Comparison of ENCODE assay signal across 1 cellular context in the genomic region with DNA sequence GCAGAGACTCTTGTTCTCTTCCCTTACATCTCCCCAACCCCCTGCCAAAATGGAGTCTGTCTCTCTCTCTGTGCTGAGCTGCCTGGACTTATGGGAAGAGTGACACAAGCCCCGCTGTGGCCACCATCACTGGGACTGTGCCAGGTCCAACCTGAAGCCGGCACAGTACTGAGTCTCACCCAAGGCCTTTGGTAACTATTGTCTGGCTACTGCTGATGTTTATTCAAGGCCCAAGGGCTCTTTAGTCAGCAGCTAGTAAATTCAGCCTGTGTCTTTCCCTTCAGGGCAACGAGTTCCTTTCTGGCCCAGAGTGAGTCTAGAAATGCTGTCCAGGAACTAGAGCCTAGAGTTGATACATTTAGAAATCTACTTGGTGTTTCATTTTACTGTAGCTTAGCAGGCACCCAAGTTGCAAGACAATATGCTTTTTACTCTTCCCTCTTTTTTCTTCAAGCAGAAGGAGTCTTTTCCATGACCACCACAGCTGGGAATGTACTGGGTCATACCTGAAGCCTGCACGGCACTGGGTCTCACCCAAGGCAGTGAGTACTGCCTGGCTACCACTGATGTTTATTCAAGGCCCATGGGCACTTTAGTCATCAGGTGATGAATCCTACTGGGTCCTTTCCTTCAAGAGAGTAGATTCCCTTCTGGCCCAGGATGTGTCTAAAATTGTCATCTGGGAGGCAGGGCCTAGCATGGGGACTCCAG.
TF ChIP-seq lines count a peak whose summit lies in the region.

No MANE protein-coding gene starts in this region.

TF ChIP-seq in H1, 55 proteins besides CTCF, POLR2A, EP300 and RAD21:
- no peak for TF ChIP-seq TEAD4 (IDR thresholded peaks at IDR 0.05; ENCODE audit: low read depth, low read length)
- TF ChIP-seq JUND (IDR thresholded peaks at IDR 0.05; ENCODE audit: low read length), result no peak
- TF ChIP-seq, protein P1, sequence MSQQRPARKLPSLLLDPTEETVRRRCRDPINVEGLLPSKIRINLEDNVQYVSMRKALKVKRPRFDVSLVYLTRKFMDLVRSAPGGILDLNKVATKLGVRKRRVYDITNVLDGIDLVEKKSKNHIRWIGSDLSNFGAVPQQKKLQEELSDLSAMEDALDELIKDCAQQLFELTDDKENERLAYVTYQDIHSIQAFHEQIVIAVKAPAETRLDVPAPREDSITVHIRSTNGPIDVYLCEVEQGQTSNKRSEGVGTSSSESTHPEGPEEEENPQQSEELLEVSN (IDR thresholded peaks at IDR 0.05), result no peak
- TF ChIP-seq, protein P2, sequence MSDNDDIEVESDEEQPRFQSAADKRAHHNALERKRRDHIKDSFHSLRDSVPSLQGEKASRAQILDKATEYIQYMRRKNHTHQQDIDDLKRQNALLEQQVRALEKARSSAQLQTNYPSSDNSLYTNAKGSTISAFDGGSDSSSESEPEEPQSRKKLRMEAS (IDR thresholded peaks at IDR 0.05), result no peak
- no peak for TF ChIP-seq SRF (IDR thresholded peaks at IDR 0.05; ENCODE audit: low read depth, low read length)
- TF ChIP-seq TAF7 (optimal IDR thresholded peaks at IDR 0.05; ENCODE audit: borderline replicate concordance, low read depth, low read length), result no peak
- TF ChIP-seq RNF2 (IDR thresholded peaks at IDR 0.05; ENCODE audit: borderline replicate concordance, low read depth, low read length, missing control alignments, poor library complexity, severe bottlenecking), result no peak
- TF ChIP-seq, protein P3, sequence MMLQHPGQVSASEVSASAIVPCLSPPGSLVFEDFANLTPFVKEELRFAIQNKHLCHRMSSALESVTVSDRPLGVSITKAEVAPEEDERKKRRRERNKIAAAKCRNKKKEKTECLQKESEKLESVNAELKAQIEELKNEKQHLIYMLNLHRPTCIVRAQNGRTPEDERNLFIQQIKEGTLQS (IDR thresholded peaks at IDR 0.05; ENCODE audit: insufficient read depth, low read depth, low read length), result no peak
- TF ChIP-seq ZNF274 (IDR thresholded peaks at IDR 0.05; ENCODE audit: borderline replicate concordance, extremely low read depth, low read length), result no peak
- no peak for TF ChIP-seq CHD2 (IDR thresholded peaks at IDR 0.05; ENCODE audit: low read length)
- no peak for TF ChIP-seq FOSL1 (IDR thresholded peaks at IDR 0.05; ENCODE audit: insufficient read depth, low read depth, low read length)
- TF ChIP-seq SIX5 (IDR thresholded peaks at IDR 0.05; ENCODE audit: low read depth, low read length), result no peak
- no peak for TF ChIP-seq RFX5 (IDR thresholded peaks at IDR 0.05; ENCODE audit: borderline replicate concordance, low read depth, low read length)
- no peak for TF ChIP-seq CTBP2 (IDR thresholded peaks at IDR 0.05; ENCODE audit: borderline replicate concordance, insufficient read depth, insufficient read length, low read length)
